In genomic region chr9:101028346-101029299, GRCh38 we compare ENCODE assay signal across 1 cellular context.
TF ChIP-seq lines count a peak whose summit lies in the region.

TSS of gene PLPPR1 (plus strand) at chr9:101028727.

TF ChIP-seq in HepG2, 621 proteins besides CTCF, POLR2A, EP300 and RAD21 (continued from another document and continues in another):
- TF ChIP-seq SMYD3 (CRISPR knock-in tag; IDR thresholded peaks at IDR 0.05) (no peak), MIXL1 (CRISPR knock-in tag; IDR thresholded peaks at IDR 0.05) (peak; percentile 13; the same call in 1 of the 2 replicates), ZMAT3 (CRISPR knock-in tag; conservative IDR thresholded peaks at IDR 0.05) (peak; percentile 23; the same call in 1 of the 2 replicates), HNRNPL (IDR thresholded peaks at IDR 0.05; ENCODE audit: low read depth, low read length) (0 out of 2 replicates have a peak, but pooled peaks have one; percentile 40), MYC (CRISPR knock-in tag; IDR thresholded peaks at IDR 0.05; ENCODE audit: borderline replicate concordance) (peak; percentile 28; the same call in 1 of the 2 replicates), ASH2L (IDR thresholded peaks at IDR 0.05; ENCODE audit: insufficient read length, low read depth, low read length) (peak; percentile 76), ZNF670 (CRISPR knock-in tag; IDR thresholded peaks at IDR 0.05; ENCODE audit: borderline replicate concordance) (no peak; the same call in 1 of the 2 replicates), SIX1 (CRISPR knock-in tag; IDR thresholded peaks at IDR 0.05; ENCODE audit: borderline replicate concordance) (peak; percentile 38; the same call in 1 of the 2 replicates), ZNF430 (CRISPR knock-in tag; IDR thresholded peaks at IDR 0.05) (peak; percentile 46; the same call in 1 of the 2 replicates), TCF7 (IDR thresholded peaks at IDR 0.05; ENCODE audit: low read depth) (no peak), EHMT2 (IDR thresholded peaks at IDR 0.05; ENCODE audit: borderline replicate concordance, low read depth, low read length) (no peak), SOX6 (IDR thresholded peaks at IDR 0.05) (no peak), SOX6 (CRISPR knock-in tag; IDR thresholded peaks at IDR 0.05) (peak; percentile 25), MXD3 (CRISPR knock-in tag; IDR thresholded peaks at IDR 0.05) (peak; percentile 30; the same call in 1 of the 2 replicates), ZFP90 (CRISPR knock-in tag; IDR thresholded peaks at IDR 0.05; ENCODE audit: borderline replicate concordance) (peak; percentile 65; the same call in 1 of the 2 replicates), ZNF205 (CRISPR knock-in tag; IDR thresholded peaks at IDR 0.05) (peak; percentile 39; the same call in 1 of the 2 replicates), CBX2 (IDR thresholded peaks at IDR 0.05; ENCODE audit: low read depth, low read length) (no peak), CBX2 (CRISPR knock-in tag; IDR thresholded peaks at IDR 0.05; ENCODE audit: low read depth) (no peak), ISX (CRISPR knock-in tag; conservative IDR thresholded peaks at IDR 0.05) (no peak), ZNF232 (CRISPR knock-in tag; IDR thresholded peaks at IDR 0.05; ENCODE audit: borderline replicate concordance) (peak; percentile 52; the same call in 1 of the 2 replicates), ZSCAN25 (CRISPR knock-in tag; IDR thresholded peaks at IDR 0.05) (peak; percentile 98), ZNF839 (CRISPR knock-in tag; IDR thresholded peaks at IDR 0.05; ENCODE audit: borderline replicate concordance) (0 out of 2 replicates have a peak, but pooled peaks have one; percentile 11), ZNF678 (CRISPR knock-in tag; IDR thresholded peaks at IDR 0.05) (no peak), DR1 (CRISPR knock-in tag; IDR thresholded peaks at IDR 0.05) (0 out of 2 replicates have a peak, but pooled peaks have one; percentile 24), ZNF331 (CRISPR knock-in tag; IDR thresholded peaks at IDR 0.05) (peak; percentile 61; the same call in 1 of the 2 replicates), MAF1 (CRISPR knock-in tag; IDR thresholded peaks at IDR 0.05; ENCODE audit: borderline replicate concordance) (0 out of 2 replicates have a peak, but pooled peaks have one; percentile 27), TRAFD1 (CRISPR knock-in tag; IDR thresholded peaks at IDR 0.05; ENCODE audit: borderline replicate concordance) (no peak), ZNF75D (CRISPR knock-in tag; IDR thresholded peaks at IDR 0.05; ENCODE audit: borderline replicate concordance) (no peak), KDM5A (IDR thresholded peaks at IDR 0.05; ENCODE audit: borderline replicate concordance, low read length) (no peak), ZBTB42 (CRISPR knock-in tag; IDR thresholded peaks at IDR 0.05) (0 out of 2 replicates have a peak, but pooled peaks have one; percentile 68), ZNF33A (CRISPR knock-in tag; IDR thresholded peaks at IDR 0.05; ENCODE audit: borderline replicate concordance) (no peak), ELF1 (CRISPR knock-in tag; IDR thresholded peaks at IDR 0.05) (no peak; the same call in 1 of the 2 replicates), THAP11 (CRISPR knock-in tag; IDR thresholded peaks at IDR 0.05) (peak; percentile 23; the same call in 1 of the 2 replicates), PCBP1 (IDR thresholded peaks at IDR 0.05; ENCODE audit: borderline replicate concordance, low read depth, low read length) (no peak), ZNF772 (CRISPR knock-in tag; IDR thresholded peaks at IDR 0.05) (peak; percentile 54; the same call in 1 of the 2 replicates), ZBTB1 (CRISPR knock-in tag; IDR thresholded peaks at IDR 0.05; ENCODE audit: borderline replicate concordance) (no peak), ZNF605 (CRISPR knock-in tag; IDR thresholded peaks at IDR 0.05) (0 out of 2 replicates have a peak, but pooled peaks have one; percentile 43), NR2F6 (IDR thresholded peaks at IDR 0.05) (no peak), NR2F6 (CRISPR knock-in tag; IDR thresholded peaks at IDR 0.05) (no peak), GLI4 (CRISPR knock-in tag; IDR thresholded peaks at IDR 0.05; ENCODE audit: borderline replicate concordance) (0 out of 2 replicates have a peak, but pooled peaks have one; percentile 12), KLF13 (CRISPR knock-in tag; IDR thresholded peaks at IDR 0.05) (no peak)
- TF ChIP-seq, protein P1, sequence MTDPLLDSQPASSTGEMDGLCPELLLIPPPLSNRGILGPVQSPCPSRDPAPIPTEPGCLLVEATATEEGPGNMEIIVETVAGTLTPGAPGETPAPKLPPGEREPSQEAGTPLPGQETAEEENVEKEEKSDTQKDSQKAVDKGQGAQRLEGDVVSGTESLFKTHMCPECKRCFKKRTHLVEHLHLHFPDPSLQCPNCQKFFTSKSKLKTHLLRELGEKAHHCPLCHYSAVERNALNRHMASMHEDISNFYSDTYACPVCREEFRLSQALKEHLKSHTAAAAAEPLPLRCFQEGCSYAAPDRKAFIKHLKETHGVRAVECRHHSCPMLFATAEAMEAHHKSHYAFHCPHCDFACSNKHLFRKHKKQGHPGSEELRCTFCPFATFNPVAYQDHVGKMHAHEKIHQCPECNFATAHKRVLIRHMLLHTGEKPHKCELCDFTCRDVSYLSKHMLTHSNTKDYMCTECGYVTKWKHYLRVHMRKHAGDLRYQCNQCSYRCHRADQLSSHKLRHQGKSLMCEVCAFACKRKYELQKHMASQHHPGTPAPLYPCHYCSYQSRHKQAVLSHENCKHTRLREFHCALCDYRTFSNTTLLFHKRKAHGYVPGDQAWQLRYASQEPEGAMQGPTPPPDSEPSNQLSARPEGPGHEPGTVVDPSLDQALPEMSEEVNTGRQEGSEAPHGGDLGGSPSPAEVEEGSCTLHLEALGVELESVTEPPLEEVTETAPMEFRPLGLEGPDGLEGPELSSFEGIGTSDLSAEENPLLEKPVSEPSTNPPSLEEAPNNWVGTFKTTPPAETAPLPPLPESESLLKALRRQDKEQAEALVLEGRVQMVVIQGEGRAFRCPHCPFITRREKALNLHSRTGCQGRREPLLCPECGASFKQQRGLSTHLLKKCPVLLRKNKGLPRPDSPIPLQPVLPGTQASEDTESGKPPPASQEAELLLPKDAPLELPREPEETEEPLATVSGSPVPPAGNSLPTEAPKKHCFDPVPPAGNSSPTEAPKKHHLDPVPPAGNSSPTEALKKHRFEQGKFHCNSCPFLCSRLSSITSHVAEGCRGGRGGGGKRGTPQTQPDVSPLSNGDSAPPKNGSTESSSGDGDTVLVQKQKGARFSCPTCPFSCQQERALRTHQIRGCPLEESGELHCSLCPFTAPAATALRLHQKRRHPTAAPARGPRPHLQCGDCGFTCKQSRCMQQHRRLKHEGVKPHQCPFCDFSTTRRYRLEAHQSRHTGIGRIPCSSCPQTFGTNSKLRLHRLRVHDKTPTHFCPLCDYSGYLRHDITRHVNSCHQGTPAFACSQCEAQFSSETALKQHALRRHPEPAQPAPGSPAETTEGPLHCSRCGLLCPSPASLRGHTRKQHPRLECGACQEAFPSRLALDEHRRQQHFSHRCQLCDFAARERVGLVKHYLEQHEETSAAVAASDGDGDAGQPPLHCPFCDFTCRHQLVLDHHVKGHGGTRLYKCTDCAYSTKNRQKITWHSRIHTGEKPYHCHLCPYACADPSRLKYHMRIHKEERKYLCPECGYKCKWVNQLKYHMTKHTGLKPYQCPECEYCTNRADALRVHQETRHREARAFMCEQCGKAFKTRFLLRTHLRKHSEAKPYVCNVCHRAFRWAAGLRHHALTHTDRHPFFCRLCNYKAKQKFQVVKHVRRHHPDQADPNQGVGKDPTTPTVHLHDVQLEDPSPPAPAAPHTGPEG (CRISPR knock-in tag; IDR thresholded peaks at IDR 0.05): peak; percentile 64
- TF ChIP-seq, protein P2, sequence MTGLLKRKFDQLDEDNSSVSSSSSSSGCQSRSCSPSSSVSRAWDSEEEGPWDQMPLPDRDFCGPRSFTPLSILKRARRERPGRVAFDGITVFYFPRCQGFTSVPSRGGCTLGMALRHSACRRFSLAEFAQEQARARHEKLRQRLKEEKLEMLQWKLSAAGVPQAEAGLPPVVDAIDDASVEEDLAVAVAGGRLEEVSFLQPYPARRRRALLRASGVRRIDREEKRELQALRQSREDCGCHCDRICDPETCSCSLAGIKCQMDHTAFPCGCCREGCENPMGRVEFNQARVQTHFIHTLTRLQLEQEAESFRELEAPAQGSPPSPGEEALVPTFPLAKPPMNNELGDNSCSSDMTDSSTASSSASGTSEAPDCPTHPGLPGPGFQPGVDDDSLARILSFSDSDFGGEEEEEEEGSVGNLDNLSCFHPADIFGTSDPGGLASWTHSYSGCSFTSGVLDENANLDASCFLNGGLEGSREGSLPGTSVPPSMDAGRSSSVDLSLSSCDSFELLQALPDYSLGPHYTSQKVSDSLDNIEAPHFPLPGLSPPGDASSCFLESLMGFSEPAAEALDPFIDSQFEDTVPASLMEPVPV (CRISPR knock-in tag; IDR thresholded peaks at IDR 0.05): 0 out of 2 replicates have a peak, but pooled peaks have one; percentile 35
- TF ChIP-seq, protein P3, sequence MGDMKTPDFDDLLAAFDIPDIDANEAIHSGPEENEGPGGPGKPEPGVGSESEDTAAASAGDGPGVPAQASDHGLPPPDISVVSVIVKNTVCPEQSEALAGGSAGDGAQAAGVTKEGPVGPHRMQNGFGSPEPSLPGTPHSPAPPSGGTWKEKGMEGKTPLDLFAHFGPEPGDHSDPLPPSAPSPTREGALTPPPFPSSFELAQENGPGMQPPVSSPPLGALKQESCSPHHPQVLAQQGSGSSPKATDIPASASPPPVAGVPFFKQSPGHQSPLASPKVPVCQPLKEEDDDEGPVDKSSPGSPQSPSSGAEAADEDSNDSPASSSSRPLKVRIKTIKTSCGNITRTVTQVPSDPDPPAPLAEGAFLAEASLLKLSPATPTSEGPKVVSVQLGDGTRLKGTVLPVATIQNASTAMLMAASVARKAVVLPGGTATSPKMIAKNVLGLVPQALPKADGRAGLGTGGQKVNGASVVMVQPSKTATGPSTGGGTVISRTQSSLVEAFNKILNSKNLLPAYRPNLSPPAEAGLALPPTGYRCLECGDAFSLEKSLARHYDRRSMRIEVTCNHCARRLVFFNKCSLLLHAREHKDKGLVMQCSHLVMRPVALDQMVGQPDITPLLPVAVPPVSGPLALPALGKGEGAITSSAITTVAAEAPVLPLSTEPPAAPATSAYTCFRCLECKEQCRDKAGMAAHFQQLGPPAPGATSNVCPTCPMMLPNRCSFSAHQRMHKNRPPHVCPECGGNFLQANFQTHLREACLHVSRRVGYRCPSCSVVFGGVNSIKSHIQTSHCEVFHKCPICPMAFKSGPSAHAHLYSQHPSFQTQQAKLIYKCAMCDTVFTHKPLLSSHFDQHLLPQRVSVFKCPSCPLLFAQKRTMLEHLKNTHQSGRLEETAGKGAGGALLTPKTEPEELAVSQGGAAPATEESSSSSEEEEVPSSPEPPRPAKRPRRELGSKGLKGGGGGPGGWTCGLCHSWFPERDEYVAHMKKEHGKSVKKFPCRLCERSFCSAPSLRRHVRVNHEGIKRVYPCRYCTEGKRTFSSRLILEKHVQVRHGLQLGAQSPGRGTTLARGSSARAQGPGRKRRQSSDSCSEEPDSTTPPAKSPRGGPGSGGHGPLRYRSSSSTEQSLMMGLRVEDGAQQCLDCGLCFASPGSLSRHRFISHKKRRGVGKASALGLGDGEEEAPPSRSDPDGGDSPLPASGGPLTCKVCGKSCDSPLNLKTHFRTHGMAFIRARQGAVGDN (CRISPR knock-in tag; IDR thresholded peaks at IDR 0.05): peak; percentile 83
- TF ChIP-seq, protein P4, sequence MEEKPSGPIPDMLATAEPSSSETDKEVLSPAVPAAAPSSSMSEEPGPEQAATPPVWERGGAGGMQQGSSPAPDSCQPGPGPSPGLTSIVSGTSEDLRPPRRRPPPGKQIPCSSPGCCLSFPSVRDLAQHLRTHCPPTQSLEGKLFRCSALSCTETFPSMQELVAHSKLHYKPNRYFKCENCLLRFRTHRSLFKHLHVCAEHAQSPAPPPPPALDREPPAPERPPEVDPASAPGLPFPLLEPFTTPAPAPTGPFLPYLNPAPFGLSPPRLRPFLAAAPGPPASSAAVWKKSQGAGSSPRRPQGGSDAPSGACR (CRISPR knock-in tag; IDR thresholded peaks at IDR 0.05): 0 out of 2 replicates have a peak, but pooled peaks have one; percentile 30
- TF ChIP-seq, protein P5, sequence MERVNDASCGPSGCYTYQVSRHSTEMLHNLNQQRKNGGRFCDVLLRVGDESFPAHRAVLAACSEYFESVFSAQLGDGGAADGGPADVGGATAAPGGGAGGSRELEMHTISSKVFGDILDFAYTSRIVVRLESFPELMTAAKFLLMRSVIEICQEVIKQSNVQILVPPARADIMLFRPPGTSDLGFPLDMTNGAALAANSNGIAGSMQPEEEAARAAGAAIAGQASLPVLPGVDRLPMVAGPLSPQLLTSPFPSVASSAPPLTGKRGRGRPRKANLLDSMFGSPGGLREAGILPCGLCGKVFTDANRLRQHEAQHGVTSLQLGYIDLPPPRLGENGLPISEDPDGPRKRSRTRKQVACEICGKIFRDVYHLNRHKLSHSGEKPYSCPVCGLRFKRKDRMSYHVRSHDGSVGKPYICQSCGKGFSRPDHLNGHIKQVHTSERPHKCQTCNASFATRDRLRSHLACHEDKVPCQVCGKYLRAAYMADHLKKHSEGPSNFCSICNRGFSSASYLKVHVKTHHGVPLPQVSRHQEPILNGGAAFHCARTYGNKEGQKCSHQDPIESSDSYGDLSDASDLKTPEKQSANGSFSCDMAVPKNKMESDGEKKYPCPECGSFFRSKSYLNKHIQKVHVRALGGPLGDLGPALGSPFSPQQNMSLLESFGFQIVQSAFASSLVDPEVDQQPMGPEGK (CRISPR knock-in tag; IDR thresholded peaks at IDR 0.05): peak; percentile 69
- TF ChIP-seq, protein P6, sequence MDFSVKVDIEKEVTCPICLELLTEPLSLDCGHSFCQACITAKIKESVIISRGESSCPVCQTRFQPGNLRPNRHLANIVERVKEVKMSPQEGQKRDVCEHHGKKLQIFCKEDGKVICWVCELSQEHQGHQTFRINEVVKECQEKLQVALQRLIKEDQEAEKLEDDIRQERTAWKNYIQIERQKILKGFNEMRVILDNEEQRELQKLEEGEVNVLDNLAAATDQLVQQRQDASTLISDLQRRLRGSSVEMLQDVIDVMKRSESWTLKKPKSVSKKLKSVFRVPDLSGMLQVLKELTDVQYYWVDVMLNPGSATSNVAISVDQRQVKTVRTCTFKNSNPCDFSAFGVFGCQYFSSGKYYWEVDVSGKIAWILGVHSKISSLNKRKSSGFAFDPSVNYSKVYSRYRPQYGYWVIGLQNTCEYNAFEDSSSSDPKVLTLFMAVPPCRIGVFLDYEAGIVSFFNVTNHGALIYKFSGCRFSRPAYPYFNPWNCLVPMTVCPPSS (IDR thresholded peaks at IDR 0.05): no peak
